In the genomic region with DNA sequence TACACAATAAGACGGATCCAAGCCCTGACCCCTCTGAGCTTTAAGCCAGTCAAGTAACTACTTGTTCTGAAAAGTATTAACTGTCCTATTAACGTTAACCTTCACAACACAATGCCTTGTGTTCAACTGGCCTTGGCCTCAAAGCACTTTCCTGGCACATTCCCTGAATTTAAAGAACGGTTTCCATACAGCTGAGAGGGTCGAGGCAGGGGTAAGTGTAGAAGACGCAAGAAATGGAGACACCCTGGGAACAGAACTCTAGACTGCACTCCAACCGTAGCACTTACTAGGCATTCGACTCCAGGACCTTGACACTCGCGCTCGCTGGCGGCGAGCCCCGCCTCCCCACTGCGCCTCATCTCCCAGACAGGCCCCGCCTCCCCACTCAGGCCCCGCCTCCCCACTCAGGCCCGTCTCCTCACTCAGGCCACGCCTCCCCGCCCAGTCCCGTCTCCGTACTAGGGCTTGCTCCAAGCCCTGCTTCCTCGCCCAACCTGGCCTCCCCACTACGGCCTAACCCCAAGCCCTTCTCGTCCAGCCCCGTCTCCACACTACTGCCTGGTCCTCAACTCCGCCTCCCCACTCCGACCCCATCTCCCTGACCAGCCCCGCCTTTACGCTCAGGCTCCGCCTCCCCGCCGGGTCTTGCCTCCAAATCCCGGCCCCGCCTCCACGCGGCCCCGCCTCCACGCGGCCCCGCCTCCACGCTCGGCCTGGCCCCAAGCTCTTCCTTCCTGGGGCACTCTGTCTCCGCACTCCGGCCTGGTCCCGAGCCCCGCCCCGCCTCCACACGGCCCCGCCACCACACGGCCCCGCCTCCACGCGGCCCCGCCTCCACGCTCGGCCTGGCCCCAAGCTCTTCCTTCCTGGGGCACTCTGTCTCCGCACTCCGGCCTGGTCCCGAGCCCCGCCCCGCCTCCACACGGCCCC, we compare ENCODE assay signal across 8 cellular contexts. TPM values are rescaled to one million over a fixed set of nuclear protein-coding genes. Genes with fewer than 3 reads are reported as not detected.
A peak's percentile ranks its signal among the peaks of the same experiment; 100 is the strongest.
DNase-seq lines count a peak whose midpoint lies in the region; ATAC-seq and TF ChIP-seq lines count a peak whose summit lies in the region.

No MANE protein-coding gene starts in this region.

- no peaks in the 10 kb centered on the region for H3K27me3 ChIP-seq in kidney epithelial cell (ENCODE audit: control insufficient read depth, insufficient read depth, low read length)

- ATAC-seq in GM19035 (IDR thresholded peaks at IDR 0.05; ENCODE audit: unreplicated experiment) (peak; percentile 60), HG03342 (IDR thresholded peaks at IDR 0.05; ENCODE audit: unreplicated experiment) (peak; percentile 54)
- peak; percentile 67 to 73 for ATAC-seq in activated CD4-positive, CD25-positive, alpha-beta regulatory T cell treated with anti-CD3 and anti-CD28 coated beads, Interleukin-2, amount 50 U/mL, for 24 hours

- peak overlapping the region; percentile 89 for H3K4me3 ChIP-seq in AG09309 (ENCODE audit: control insufficient read depth, low read depth, low read length)
- H3K4me3 ChIP-seq in kidney epithelial cell (ENCODE audit: low read depth, low read length), result peak overlapping the region; percentile 76

- no peaks in the 10 kb centered on the region for H3K36me3 ChIP-seq in kidney epithelial cell (ENCODE audit: control insufficient read depth, insufficient read depth, low read length)

- DNase-seq in AG09309 (ENCODE audit: low read depth) (peak; percentile 72), NCI-H446 (lab: John Stamatoyannopoulos, UW) (peak; percentile 82 to 95), cerebellar cortex (ENCODE audit: low spot score) (peak; percentile 91), kidney epithelial cell (ENCODE audit: low read depth) (peak; percentile 47)
- DNase-seq in stimulated activated CD4-positive, alpha-beta T cell treated with anti-CD3 and anti-CD28 coated beads, Interleukin-15, amount 100 ng/mL, for 1 hour (ENCODE audit: low read depth in 1 of 2, low spot score in 1 of 2), result peak; percentile 95 to 98

- TF ChIP-seq CTCF in AG09309 (IDR thresholded peaks at IDR 0.05; ENCODE audit: control insufficient read depth, insufficient read depth, low read depth, low read length, missing control alignments), result no peak
- TF ChIP-seq CTCF in kidney epithelial cell (IDR thresholded peaks at IDR 0.05; ENCODE audit: insufficient read depth, low read length, poor library complexity, severe bottlenecking), result no peak

RNA-seq across cellular contexts. Expression of a gene that starts 0.9 kb away (rescaled TPM):
- 20.5 and 24.5 TPM in 2 replicates for total RNA-seq in kidney epithelial cell

Comparison
In these comparisons a context has a peak if more than half of its experiments do, and no peak if none do; other contexts are left out.
1. Peak in every context shown above with its lines: DNase-seq, ATAC-seq and H3K4me3 ChIP-seq.